ENCODE assay signal across 20 cellular contexts in genomic region chr2:48092846-48093498, GRCh38.
"Had no signal": no experiment of that assay in that cellular context is flagged by ENCODE, and none has a peak within 500 bp of the region (broad histone marks: within the 10 kb centered on the region; RNA-seq: fewer than 3 reads in every experiment).

No MANE protein-coding gene starts in this region.

- H3K9me3 Mint-ChIP-seq: activated naive CD4-positive, alpha-beta T cell treated with anti-CD3 and anti-CD28 coated beads, Interleukin-2, amount 50 U/mL, for 72 hours; activated T-cell treated with anti-CD3 and anti-CD28 coated beads, Interleukin-2, amount 50 U/mL, for 24 hours; effector memory CD8-positive, alpha-beta T cell had no signal

- H3K4me3 Mint-ChIP-seq: activated CD8-positive, alpha-beta memory T cell treated with anti-CD3 and anti-CD28 coated beads, Interleukin-2, amount 10 ng/mL, durations not matched to agents 7 days and 5 days; activated T-cell treated with anti-CD3 and anti-CD28 coated beads, Interleukin-2, amount 50 U/mL, for 24 hours; brain; effector memory CD8-positive, alpha-beta T cell; naive B cell had no signal

- H3K27me3 ChIP-seq: heart right ventricle, sigmoid colon, upper lobe of left lung had no signal

- H3K4me1 ChIP-seq: left ventricle myocardium inferior, psoas muscle, sigmoid colon, upper lobe of left lung had no signal

- H3K36me3 ChIP-seq: heart right ventricle, left ventricle myocardium inferior, sigmoid colon, upper lobe of left lung had no signal

- H3K4me3 ChIP-seq: heart right ventricle, left ventricle myocardium inferior, psoas muscle, sigmoid colon, upper lobe of left lung had no signal

- ATAC-seq: activated CD8-positive, alpha-beta memory T cell treated with anti-CD3 and anti-CD28 coated beads, Interleukin-2, amount 10 ng/mL, durations not matched to agents 7 days and 5 days; activated naive CD4-positive, alpha-beta T cell treated with anti-CD3 and anti-CD28 coated beads, Interleukin-2, amount 50 U/mL, for 72 hours; effector memory CD8-positive, alpha-beta T cell; psoas muscle had no signal

- DNase-seq: activated CD4-positive, alpha-beta T cell treated with anti-CD3 and anti-CD28 coated beads for 1 hour; activated CD4-positive, alpha-beta T cell treated with anti-CD3 and anti-CD28 coated beads, Interleukin-2, amount 50 U/mL, for 48 hours; activated CD8-positive, alpha-beta memory T cell treated with anti-CD3 and anti-CD28 coated beads, Interleukin-2, amount 10 ng/mL, durations not matched to agents 7 days and 5 days; activated effector memory CD4-positive, alpha-beta T cell treated with Interleukin-2 at 50 U/mL for 16 hours; activated T-cell treated with anti-CD3 and anti-CD28 coated beads, Interleukin-2, amount 50 U/mL, for 24 hours; amniotic stem cell; effector memory CD8-positive, alpha-beta T cell; heart right ventricle; kidney; left ventricle myocardium inferior; naive B cell; occipital lobe; psoas muscle; sigmoid colon; stimulated activated CD4-positive, alpha-beta T cell treated with anti-CD3 and anti-CD28 coated beads, Interleukin-12 subunit alpha, Interleukin-12 subunit beta, amount 100 ng/mL, for 4 hours; stimulated activated naive CD4-positive, alpha-beta T cell; T-helper 9 cell; upper lobe of left lung had no signal

- H3K27ac ChIP-seq: left ventricle myocardium inferior, psoas muscle, sigmoid colon, upper lobe of left lung had no signal

- H3K4me1 Mint-ChIP-seq: activated CD8-positive, alpha-beta memory T cell treated with anti-CD3 and anti-CD28 coated beads, Interleukin-2, amount 10 ng/mL, durations not matched to agents 7 days and 5 days; naive B cell had no signal

- H3K27ac Mint-ChIP-seq: activated CD8-positive, alpha-beta memory T cell treated with anti-CD3 and anti-CD28 coated beads, Interleukin-2, amount 10 ng/mL, durations not matched to agents 7 days and 5 days; activated naive CD4-positive, alpha-beta T cell treated with anti-CD3 and anti-CD28 coated beads, Interleukin-2, amount 50 U/mL, for 72 hours; activated T-cell treated with anti-CD3 and anti-CD28 coated beads, Interleukin-2, amount 50 U/mL, for 24 hours; effector memory CD8-positive, alpha-beta T cell; naive B cell had no signal

- H3K36me3 Mint-ChIP-seq: activated CD8-positive, alpha-beta memory T cell treated with anti-CD3 and anti-CD28 coated beads, Interleukin-2, amount 10 ng/mL, durations not matched to agents 7 days and 5 days had no signal

- H3K9me3 ChIP-seq: sigmoid colon had no signal
